26 cellular contexts compared by ENCODE assay signal in genomic region chr12:42997032-42997431, GRCh38.
"Had no signal": no experiment of that assay in that cellular context is flagged by ENCODE, and none has a peak within 500 bp of the region (broad histone marks: within the 10 kb centered on the region; RNA-seq: fewer than 3 reads in every experiment).

No MANE protein-coding gene starts in this region.

- H3K36me3 ChIP-seq: heart right ventricle, left lung, neural progenitor cell, right lobe of liver, suprapubic skin, transverse colon, upper lobe of right lung, uterus had no signal

- DNase-seq: dorsolateral prefrontal cortex; effector CD4-positive, alpha-beta T cell; foreskin melanocyte; glutamatergic neuron; heart right ventricle; left cardiac atrium; left lung; mesenchymal stem cell; midbrain; naive thymus-derived CD4-positive, alpha-beta T cell; right lobe of liver; small intestine; stimulated activated CD4-positive, alpha-beta T cell treated with anti-CD3 and anti-CD28 coated beads, Interleukin-15, amount 100 ng/mL, for 24 hours; stimulated activated CD4-positive, alpha-beta T cell treated with anti-CD3 and anti-CD28 coated beads, Interleukin-2, amount 100 ng/mL, for 48 hours; stimulated activated CD8-positive, alpha-beta memory T cell treated with anti-CD3 and anti-CD28 coated beads, Interleukin-4, amount 100 ng/mL, for 48 hours; stimulated activated naive CD4-positive, alpha-beta T cell; stimulated activated naive CD8-positive, alpha-beta T cell treated with anti-CD3 and anti-CD28 coated beads, Interleukin-15, amount 100 ng/mL, for 72 hours; transverse colon; upper lobe of right lung; uterus had no signal

- H3K4me3 ChIP-seq: dorsolateral prefrontal cortex, heart right ventricle, left lung, neural progenitor cell, right lobe of liver, suprapubic skin, transverse colon, upper lobe of right lung, uterus had no signal

- H3K27ac ChIP-seq: dorsolateral prefrontal cortex, epithelial cell of prostate, heart right ventricle, left lung, neural progenitor cell, parathyroid adenoma, right lobe of liver, suprapubic skin, transverse colon, upper lobe of right lung, uterus had no signal

- FAIRE-seq: colon had no signal

- H3K9me3 ChIP-seq: heart right ventricle, right lobe of liver, suprapubic skin, transverse colon, upper lobe of right lung, uterus had no signal

- ATAC-seq: esophagus mucosa; heart right ventricle; left cardiac atrium; left lung; naive thymus-derived CD4-positive, alpha-beta T cell; right lobe of liver; stimulated activated naive CD8-positive, alpha-beta T cell treated with anti-CD3 and anti-CD28 coated beads, Interleukin-15, amount 100 ng/mL, for 72 hours; upper lobe of right lung had no signal

- H3K9ac ChIP-seq: neural progenitor cell, parathyroid adenoma had no signal

- H3K4me1 ChIP-seq: heart right ventricle, left lung, parathyroid adenoma, right lobe of liver, suprapubic skin, transverse colon, upper lobe of right lung, uterus had no signal
